1 cellular context compared by ENCODE assay signal in the genomic region with DNA sequence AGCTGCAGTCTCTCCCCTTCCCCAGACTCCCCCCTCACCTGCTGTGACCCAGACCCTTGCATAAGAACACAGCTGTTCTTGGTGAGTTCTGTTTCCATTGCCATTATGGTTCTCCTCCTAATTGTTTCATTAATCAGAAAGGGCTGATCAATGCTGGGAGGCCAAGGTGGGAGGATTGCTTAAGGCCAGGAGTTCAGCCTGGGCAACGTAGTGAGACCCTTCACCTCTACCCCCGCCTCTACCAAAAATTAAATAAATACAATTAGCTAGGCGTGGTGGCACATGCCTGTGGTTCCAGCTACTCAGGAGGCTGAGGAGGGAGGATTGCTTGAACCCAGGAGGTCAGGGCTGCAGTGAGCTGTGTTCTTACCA.
TF ChIP-seq lines count a peak whose summit lies in the region.

No MANE protein-coding gene starts in this region.

TF ChIP-seq in IMR-90, 13 proteins besides CTCF, POLR2A, EP300 and RAD21:
- TF ChIP-seq, protein P1, sequence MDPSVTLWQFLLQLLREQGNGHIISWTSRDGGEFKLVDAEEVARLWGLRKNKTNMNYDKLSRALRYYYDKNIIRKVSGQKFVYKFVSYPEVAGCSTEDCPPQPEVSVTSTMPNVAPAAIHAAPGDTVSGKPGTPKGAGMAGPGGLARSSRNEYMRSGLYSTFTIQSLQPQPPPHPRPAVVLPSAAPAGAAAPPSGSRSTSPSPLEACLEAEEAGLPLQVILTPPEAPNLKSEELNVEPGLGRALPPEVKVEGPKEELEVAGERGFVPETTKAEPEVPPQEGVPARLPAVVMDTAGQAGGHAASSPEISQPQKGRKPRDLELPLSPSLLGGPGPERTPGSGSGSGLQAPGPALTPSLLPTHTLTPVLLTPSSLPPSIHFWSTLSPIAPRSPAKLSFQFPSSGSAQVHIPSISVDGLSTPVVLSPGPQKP (IDR thresholded peaks at IDR 0.05; ENCODE audit: borderline replicate concordance, low read depth, low read length) = no peak
- TF ChIP-seq NFE2L2 (IDR thresholded peaks at IDR 0.05; ENCODE audit: low read depth, low read length) = no peak
- TF ChIP-seq FOS (IDR thresholded peaks at IDR 0.05; ENCODE audit: low read depth, low read length) = no peak
- no peak for TF ChIP-seq MXI1 (IDR thresholded peaks at IDR 0.05; ENCODE audit: borderline replicate concordance, low read depth, low read length)
- no peak for TF ChIP-seq CEBPB (IDR thresholded peaks at IDR 0.05; ENCODE audit: low read depth, low read length)
- no peak for TF ChIP-seq BHLHE40 (IDR thresholded peaks at IDR 0.05; ENCODE audit: low read depth, low read length)
- TF ChIP-seq SMC3 (IDR thresholded peaks at IDR 0.05; ENCODE audit: low read depth, low read length) = no peak
- no peak for TF ChIP-seq RFX5 (IDR thresholded peaks at IDR 0.05; ENCODE audit: low read depth, low read length)
- no peak for TF ChIP-seq CHD1 (IDR thresholded peaks at IDR 0.05; ENCODE audit: low read depth, low read length)
- no peak for TF ChIP-seq RCOR1 (IDR thresholded peaks at IDR 0.05; ENCODE audit: insufficient replicate concordance, low read length)
- TF ChIP-seq, protein P2, sequence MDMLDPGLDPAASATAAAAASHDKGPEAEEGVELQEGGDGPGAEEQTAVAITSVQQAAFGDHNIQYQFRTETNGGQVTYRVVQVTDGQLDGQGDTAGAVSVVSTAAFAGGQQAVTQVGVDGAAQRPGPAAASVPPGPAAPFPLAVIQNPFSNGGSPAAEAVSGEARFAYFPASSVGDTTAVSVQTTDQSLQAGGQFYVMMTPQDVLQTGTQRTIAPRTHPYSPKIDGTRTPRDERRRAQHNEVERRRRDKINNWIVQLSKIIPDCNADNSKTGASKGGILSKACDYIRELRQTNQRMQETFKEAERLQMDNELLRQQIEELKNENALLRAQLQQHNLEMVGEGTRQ (IDR thresholded peaks at IDR 0.05; ENCODE audit: low read depth, low read length) = no peak
- TF ChIP-seq MAFK (IDR thresholded peaks at IDR 0.05; ENCODE audit: low read depth, low read length) = no peak
- no peak for TF ChIP-seq MAZ (IDR thresholded peaks at IDR 0.05; ENCODE audit: borderline replicate concordance, low read depth, low read length)
TF ChIP-seq in IMR-90: peak in this region for 0.
